Comparison of ENCODE assay signal across 1 cellular context in genomic region chr9:70258692-70259511, GRCh38.
A peak's percentile ranks its signal among the peaks of the same experiment; 100 is the strongest.
TF ChIP-seq lines count a peak whose summit lies in the region.

Gene SMC5, plus strand, starts transcription at chr9:70258978. Its CDS starts 101 bp downstream, at chr9:70259079.

TF ChIP-seq in K562, 482 proteins besides CTCF, POLR2A, EP300 and RAD21 (continued from another document and continues in another):
- TF ChIP-seq ZBTB26 (CRISPR knock-in tag; IDR thresholded peaks at IDR 0.05), result no peak
- no peak for TF ChIP-seq RCOR1 (IDR thresholded peaks at IDR 0.05; ENCODE audit: borderline replicate concordance in 1 of 2, low read depth in 2 of 2, low read length in 2 of 2)
- TF ChIP-seq CSDE1 (IDR thresholded peaks at IDR 0.05), result no peak
- TF ChIP-seq ZFP30 (CRISPR knock-in tag; IDR thresholded peaks at IDR 0.05; ENCODE audit: borderline replicate concordance), result no peak
- no peak for TF ChIP-seq ZNF263 (CRISPR knock-in tag; IDR thresholded peaks at IDR 0.05; ENCODE audit: borderline replicate concordance)
- no peak for TF ChIP-seq TSHZ1 (CRISPR knock-in tag; IDR thresholded peaks at IDR 0.05)
- TF ChIP-seq NFXL1 (CRISPR knock-in tag; IDR thresholded peaks at IDR 0.05), result no peak
- no peak for TF ChIP-seq KAT8 (IDR thresholded peaks at IDR 0.05; ENCODE audit: low read depth)
- TF ChIP-seq IRF1 (CRISPR knock-in tag; IDR thresholded peaks at IDR 0.05; ENCODE audit: borderline replicate concordance), result 0 out of 2 replicates have a peak, but pooled peaks have one; percentile 78
- no peak for TF ChIP-seq DEAF1 (CRISPR knock-in tag; IDR thresholded peaks at IDR 0.05)
- no peak for TF ChIP-seq ZNF408 (CRISPR knock-in tag; IDR thresholded peaks at IDR 0.05; ENCODE audit: low read depth)
- peak; percentile 88 for TF ChIP-seq E2F1 (CRISPR knock-in tag; IDR thresholded peaks at IDR 0.05)
- peak; percentile 80 for TF ChIP-seq EP400 (IDR thresholded peaks at IDR 0.05)
- peak; percentile 49; the same call in 1 of the 2 replicates for TF ChIP-seq ZNF76 (CRISPR knock-in tag; IDR thresholded peaks at IDR 0.05; ENCODE audit: borderline replicate concordance)
- no peak for TF ChIP-seq YBX1 (IDR thresholded peaks at IDR 0.05)
- TF ChIP-seq PREB (CRISPR knock-in tag; IDR thresholded peaks at IDR 0.05), result no peak
- TF ChIP-seq PHB (CRISPR knock-in tag; IDR thresholded peaks at IDR 0.05), result no peak
- TF ChIP-seq PHTF2 (CRISPR knock-in tag; IDR thresholded peaks at IDR 0.05), result no peak
- no peak for TF ChIP-seq ZKSCAN3 (CRISPR knock-in tag; IDR thresholded peaks at IDR 0.05)
- no peak for TF ChIP-seq CREB1 (IDR thresholded peaks at IDR 0.05)
- TF ChIP-seq CREB1 (CRISPR knock-in tag; IDR thresholded peaks at IDR 0.05), result peak; percentile 78
- no peak for TF ChIP-seq KLF1 (tag; IDR thresholded peaks at IDR 0.05)
- TF ChIP-seq PRDM10 (IDR thresholded peaks at IDR 0.05; ENCODE audit: partially characterized antibody), result peak; percentile 39
- TF ChIP-seq ZNF778 (CRISPR knock-in tag; IDR thresholded peaks at IDR 0.05), result no peak
- TF ChIP-seq ZBTB8A (IDR thresholded peaks at IDR 0.05; ENCODE audit: partially characterized antibody), result no peak
- no peak for TF ChIP-seq MED1 (CRISPR knock-in tag; IDR thresholded peaks at IDR 0.05; ENCODE audit: borderline replicate concordance)
- no peak for TF ChIP-seq IRF2 (CRISPR knock-in tag; IDR thresholded peaks at IDR 0.05)
- 0 out of 2 replicates have a peak, but pooled peaks have one; percentile 2 for TF ChIP-seq SPI1 (IDR thresholded peaks at IDR 0.05; ENCODE audit: borderline replicate concordance, low read depth, low read length)
- TF ChIP-seq ZFX (CRISPR knock-in tag; IDR thresholded peaks at IDR 0.05), result peak; percentile 92
- TF ChIP-seq CBX8 (IDR thresholded peaks at IDR 0.05; ENCODE audit: borderline replicate concordance, extremely low read depth, low read depth, low read length, poor library complexity, severe bottlenecking), result no peak
- TF ChIP-seq ZC3H11A (IDR thresholded peaks at IDR 0.05; ENCODE audit: low read depth, low read length), result no peak
- TF ChIP-seq RBM17 (IDR thresholded peaks at IDR 0.05; ENCODE audit: borderline replicate concordance, low read depth, low read length), result no peak
- peak; percentile 77 for TF ChIP-seq CXXC5 (CRISPR knock-in tag; IDR thresholded peaks at IDR 0.05)
- TF ChIP-seq ZNF431 (CRISPR knock-in tag; IDR thresholded peaks at IDR 0.05), result no peak
- no peak for TF ChIP-seq HMBOX1 (IDR thresholded peaks at IDR 0.05)
- no peak for TF ChIP-seq RAD51 (IDR thresholded peaks at IDR 0.05; ENCODE audit: borderline replicate concordance, low read depth)
- TF ChIP-seq CCAR2 (IDR thresholded peaks at IDR 0.05; ENCODE audit: low read depth, low read length), result no peak
- 0 out of 2 replicates have a peak, but pooled peaks have one; percentile 19 for TF ChIP-seq ARID1B (IDR thresholded peaks at IDR 0.05)
- no peak for TF ChIP-seq FOXO4 (CRISPR knock-in tag; IDR thresholded peaks at IDR 0.05)
- no peak for TF ChIP-seq MCM7 (IDR thresholded peaks at IDR 0.05)
- 0 out of 2 replicates have a peak, but pooled peaks have one; percentile 16 for TF ChIP-seq SMARCA4 (IDR thresholded peaks at IDR 0.05)
- TF ChIP-seq BCOR (IDR thresholded peaks at IDR 0.05), result no peak
- no peak for TF ChIP-seq ETS2 (tag; IDR thresholded peaks at IDR 0.05; ENCODE audit: borderline replicate concordance, poor library complexity, severe bottlenecking)
- peak; percentile 87 for TF ChIP-seq RBM25 (IDR thresholded peaks at IDR 0.05; ENCODE audit: low read depth, low read length, severe bottlenecking)
- TF ChIP-seq ZBTB33 (CRISPR knock-in tag; IDR thresholded peaks at IDR 0.05), result peak; percentile 18; the same call in 1 of the 2 replicates
- TF ChIP-seq NFIC (IDR thresholded peaks at IDR 0.05), result peak; percentile 52; the same call in 1 of the 2 replicates
